In the genomic region with DNA sequence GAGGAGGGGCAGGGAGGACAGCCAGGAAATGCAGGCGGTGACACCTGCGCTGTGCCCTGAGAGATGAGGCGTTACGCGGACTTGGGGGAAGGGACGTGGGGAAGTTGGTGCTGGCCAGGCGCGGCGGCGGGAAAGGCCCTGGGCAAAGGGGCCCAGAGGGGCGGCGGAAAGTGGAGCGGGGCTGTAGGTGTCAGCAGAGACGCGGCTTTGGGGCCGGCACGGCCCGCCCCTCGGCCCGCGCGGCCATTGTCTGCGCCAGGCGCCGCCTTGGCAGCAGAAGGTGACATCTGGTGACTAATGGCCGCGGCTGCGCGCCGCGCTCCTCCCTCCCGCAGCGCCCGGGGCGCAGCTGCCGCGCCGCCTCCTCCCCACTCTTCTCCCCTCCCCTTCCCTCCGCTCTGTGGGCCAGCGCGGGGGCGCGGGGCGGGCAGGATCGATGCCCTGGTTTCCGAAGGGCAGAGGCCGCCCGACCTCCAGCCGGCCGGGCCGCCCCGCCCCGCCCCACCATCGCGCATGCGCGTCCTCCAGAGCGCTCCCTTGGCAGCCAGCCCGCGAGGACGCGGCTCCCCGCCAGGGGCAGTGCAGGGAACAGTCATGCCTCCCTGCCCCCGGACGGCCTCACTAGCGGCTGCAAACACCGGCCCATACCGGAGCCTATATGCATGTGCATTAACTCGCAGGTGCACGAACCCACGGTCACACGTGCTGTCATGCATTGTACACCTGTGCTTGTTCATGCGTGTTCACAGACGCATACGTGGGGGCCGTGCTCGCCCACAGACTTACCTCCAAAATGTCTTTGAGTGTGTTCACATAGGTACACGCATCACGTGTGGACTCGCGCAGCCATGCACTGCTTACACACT, we compare ENCODE assay signal across 1 cellular context.
TF ChIP-seq lines count a peak whose summit lies in the region.

No MANE protein-coding gene starts in this region.

TF ChIP-seq in GM12878, 131 proteins besides CTCF, POLR2A, EP300 and RAD21 (continued from another document and continues in another):
- peak; percentile 44 for TF ChIP-seq KLF5 (IDR thresholded peaks at IDR 0.05; ENCODE audit: partially characterized antibody)
- TF ChIP-seq BHLHE40 (IDR thresholded peaks at IDR 0.05; ENCODE audit: borderline replicate concordance in 1 of 2, low read depth in 2 of 2, low read length in 1 of 2) = peak; percentile 22 to 80; a peak in 3 of 4 replicates
- no peak for TF ChIP-seq FOS (IDR thresholded peaks at IDR 0.05; ENCODE audit: borderline replicate concordance, extremely low read depth, insufficient read length)
- no peak; the same call in 1 of the 2 replicates for TF ChIP-seq ZSCAN29 (IDR thresholded peaks at IDR 0.05)
- peak; percentile 96 for TF ChIP-seq GATAD2B (conservative IDR thresholded peaks at IDR 0.05; ENCODE audit: low read depth)
- TF ChIP-seq SUPT20H (IDR thresholded peaks at IDR 0.05; ENCODE audit: borderline replicate concordance, control insufficient read depth, low read depth, low read length) = no peak
- peak; percentile 7; the same call in 1 of the 2 replicates for TF ChIP-seq SMC3 (IDR thresholded peaks at IDR 0.05; ENCODE audit: borderline replicate concordance, low read length)
- TF ChIP-seq ZNF622 (IDR thresholded peaks at IDR 0.05) = no peak
- TF ChIP-seq NR2F1 (conservative IDR thresholded peaks at IDR 0.05) = peak; percentile 90
- no peak for TF ChIP-seq SMARCA5 (IDR thresholded peaks at IDR 0.05)
- no peak for TF ChIP-seq CHD1 (IDR thresholded peaks at IDR 0.05; ENCODE audit: low read depth, low read length)
- no peak for TF ChIP-seq SMAD1 (IDR thresholded peaks at IDR 0.05; ENCODE audit: low read depth, partially characterized antibody)
- TF ChIP-seq, protein P1, sequence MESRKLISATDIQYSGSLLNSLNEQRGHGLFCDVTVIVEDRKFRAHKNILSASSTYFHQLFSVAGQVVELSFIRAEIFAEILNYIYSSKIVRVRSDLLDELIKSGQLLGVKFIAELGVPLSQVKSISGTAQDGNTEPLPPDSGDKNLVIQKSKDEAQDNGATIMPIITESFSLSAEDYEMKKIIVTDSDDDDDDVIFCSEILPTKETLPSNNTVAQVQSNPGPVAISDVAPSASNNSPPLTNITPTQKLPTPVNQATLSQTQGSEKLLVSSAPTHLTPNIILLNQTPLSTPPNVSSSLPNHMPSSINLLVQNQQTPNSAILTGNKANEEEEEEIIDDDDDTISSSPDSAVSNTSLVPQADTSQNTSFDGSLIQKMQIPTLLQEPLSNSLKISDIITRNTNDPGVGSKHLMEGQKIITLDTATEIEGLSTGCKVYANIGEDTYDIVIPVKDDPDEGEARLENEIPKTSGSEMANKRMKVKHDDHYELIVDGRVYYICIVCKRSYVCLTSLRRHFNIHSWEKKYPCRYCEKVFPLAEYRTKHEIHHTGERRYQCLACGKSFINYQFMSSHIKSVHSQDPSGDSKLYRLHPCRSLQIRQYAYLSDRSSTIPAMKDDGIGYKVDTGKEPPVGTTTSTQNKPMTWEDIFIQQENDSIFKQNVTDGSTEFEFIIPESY (IDR thresholded peaks at IDR 0.05) = no peak
- no peak for TF ChIP-seq STAT3 (IDR thresholded peaks at IDR 0.05; ENCODE audit: low read depth, low read length)
- TF ChIP-seq PAX8 (IDR thresholded peaks at IDR 0.05) = no peak
- TF ChIP-seq, protein P2, sequence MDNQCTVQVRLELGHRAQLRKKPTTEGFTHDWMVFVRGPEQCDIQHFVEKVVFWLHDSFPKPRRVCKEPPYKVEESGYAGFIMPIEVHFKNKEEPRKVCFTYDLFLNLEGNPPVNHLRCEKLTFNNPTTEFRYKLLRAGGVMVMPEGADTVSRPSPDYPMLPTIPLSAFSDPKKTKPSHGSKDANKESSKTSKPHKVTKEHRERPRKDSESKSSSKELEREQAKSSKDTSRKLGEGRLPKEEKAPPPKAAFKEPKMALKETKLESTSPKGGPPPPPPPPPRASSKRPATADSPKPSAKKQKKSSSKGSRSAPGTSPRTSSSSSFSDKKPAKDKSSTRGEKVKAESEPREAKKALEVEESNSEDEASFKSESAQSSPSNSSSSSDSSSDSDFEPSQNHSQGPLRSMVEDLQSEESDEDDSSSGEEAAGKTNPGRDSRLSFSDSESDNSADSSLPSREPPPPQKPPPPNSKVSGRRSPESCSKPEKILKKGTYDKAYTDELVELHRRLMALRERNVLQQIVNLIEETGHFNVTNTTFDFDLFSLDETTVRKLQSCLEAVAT (IDR thresholded peaks at IDR 0.05) = no peak
- no peak; the same call in 1 of the 2 replicates for TF ChIP-seq IRF4 (IDR thresholded peaks at IDR 0.05; ENCODE audit: low read depth, low read length)
- TF ChIP-seq CBX5 (IDR thresholded peaks at IDR 0.05; ENCODE audit: low read depth) = no peak; the same call in 1 of the 2 replicates
- TF ChIP-seq, protein P3, sequence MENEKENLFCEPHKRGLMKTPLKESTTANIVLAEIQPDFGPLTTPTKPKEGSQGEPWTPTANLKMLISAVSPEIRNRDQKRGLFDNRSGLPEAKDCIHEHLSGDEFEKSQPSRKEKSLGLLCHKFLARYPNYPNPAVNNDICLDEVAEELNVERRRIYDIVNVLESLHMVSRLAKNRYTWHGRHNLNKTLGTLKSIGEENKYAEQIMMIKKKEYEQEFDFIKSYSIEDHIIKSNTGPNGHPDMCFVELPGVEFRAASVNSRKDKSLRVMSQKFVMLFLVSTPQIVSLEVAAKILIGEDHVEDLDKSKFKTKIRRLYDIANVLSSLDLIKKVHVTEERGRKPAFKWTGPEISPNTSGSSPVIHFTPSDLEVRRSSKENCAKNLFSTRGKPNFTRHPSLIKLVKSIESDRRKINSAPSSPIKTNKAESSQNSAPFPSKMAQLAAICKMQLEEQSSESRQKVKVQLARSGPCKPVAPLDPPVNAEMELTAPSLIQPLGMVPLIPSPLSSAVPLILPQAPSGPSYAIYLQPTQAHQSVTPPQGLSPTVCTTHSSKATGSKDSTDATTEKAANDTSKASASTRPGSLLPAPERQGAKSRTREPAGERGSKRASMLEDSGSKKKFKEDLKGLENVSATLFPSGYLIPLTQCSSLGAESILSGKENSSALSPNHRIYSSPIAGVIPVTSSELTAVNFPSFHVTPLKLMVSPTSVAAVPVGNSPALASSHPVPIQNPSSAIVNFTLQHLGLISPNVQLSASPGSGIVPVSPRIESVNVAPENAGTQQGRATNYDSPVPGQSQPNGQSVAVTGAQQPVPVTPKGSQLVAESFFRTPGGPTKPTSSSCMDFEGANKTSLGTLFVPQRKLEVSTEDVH (IDR thresholded peaks at IDR 0.05; ENCODE audit: low read depth, partially characterized antibody) = no peak
- no peak for TF ChIP-seq CBX3 (IDR thresholded peaks at IDR 0.05; ENCODE audit: borderline replicate concordance, low read depth)
- TF ChIP-seq GABPA (IDR thresholded peaks at IDR 0.05; ENCODE audit: low read depth) = no peak
- TF ChIP-seq, protein P4, sequence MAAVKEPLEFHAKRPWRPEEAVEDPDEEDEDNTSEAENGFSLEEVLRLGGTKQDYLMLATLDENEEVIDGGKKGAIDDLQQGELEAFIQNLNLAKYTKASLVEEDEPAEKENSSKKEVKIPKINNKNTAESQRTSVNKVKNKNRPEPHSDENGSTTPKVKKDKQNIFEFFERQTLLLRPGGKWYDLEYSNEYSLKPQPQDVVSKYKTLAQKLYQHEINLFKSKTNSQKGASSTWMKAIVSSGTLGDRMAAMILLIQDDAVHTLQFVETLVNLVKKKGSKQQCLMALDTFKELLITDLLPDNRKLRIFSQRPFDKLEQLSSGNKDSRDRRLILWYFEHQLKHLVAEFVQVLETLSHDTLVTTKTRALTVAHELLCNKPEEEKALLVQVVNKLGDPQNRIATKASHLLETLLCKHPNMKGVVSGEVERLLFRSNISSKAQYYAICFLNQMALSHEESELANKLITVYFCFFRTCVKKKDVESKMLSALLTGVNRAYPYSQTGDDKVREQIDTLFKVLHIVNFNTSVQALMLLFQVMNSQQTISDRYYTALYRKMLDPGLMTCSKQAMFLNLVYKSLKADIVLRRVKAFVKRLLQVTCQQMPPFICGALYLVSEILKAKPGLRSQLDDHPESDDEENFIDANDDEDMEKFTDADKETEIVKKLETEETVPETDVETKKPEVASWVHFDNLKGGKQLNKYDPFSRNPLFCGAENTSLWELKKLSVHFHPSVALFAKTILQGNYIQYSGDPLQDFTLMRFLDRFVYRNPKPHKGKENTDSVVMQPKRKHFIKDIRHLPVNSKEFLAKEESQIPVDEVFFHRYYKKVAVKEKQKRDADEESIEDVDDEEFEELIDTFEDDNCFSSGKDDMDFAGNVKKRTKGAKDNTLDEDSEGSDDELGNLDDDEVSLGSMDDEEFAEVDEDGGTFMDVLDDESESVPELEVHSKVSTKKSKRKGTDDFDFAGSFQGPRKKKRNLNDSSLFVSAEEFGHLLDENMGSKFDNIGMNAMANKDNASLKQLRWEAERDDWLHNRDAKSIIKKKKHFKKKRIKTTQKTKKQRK (IDR thresholded peaks at IDR 0.05; ENCODE audit: low read depth, low read length) = no peak
- TF ChIP-seq NR2C2 (IDR thresholded peaks at IDR 0.05; ENCODE audit: borderline replicate concordance, control insufficient read depth, insufficient read length, low read depth) = no peak
- no peak for TF ChIP-seq TCF7 (IDR thresholded peaks at IDR 0.05; ENCODE audit: borderline replicate concordance)
- no peak for TF ChIP-seq ZZZ3 (IDR thresholded peaks at IDR 0.05; ENCODE audit: control insufficient read depth, insufficient read length, low read depth)
- TF ChIP-seq RB1 (IDR thresholded peaks at IDR 0.05; ENCODE audit: borderline replicate concordance) = peak; percentile 71; the same call in 1 of the 2 replicates
- TF ChIP-seq CREB1 (IDR thresholded peaks at IDR 0.05; ENCODE audit: low read depth) = no peak; the same call in 1 of the 2 replicates
- TF ChIP-seq, protein P5, sequence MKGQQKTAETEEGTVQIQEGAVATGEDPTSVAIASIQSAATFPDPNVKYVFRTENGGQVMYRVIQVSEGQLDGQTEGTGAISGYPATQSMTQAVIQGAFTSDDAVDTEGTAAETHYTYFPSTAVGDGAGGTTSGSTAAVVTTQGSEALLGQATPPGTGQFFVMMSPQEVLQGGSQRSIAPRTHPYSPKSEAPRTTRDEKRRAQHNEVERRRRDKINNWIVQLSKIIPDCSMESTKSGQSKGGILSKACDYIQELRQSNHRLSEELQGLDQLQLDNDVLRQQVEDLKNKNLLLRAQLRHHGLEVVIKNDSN (IDR thresholded peaks at IDR 0.05; ENCODE audit: borderline replicate concordance, extremely low read length, insufficient read depth, low read depth, low read length) = no peak
- 0 out of 2 replicates have a peak, but pooled peaks have one; percentile 2 for TF ChIP-seq JUND (IDR thresholded peaks at IDR 0.05; ENCODE audit: low read depth, low read length)
- TF ChIP-seq TCF3 (IDR thresholded peaks at IDR 0.05; ENCODE audit: borderline replicate concordance, insufficient read depth, low read depth, low read length) = peak; percentile 64
- TF ChIP-seq MEF2A (IDR thresholded peaks at IDR 0.05; ENCODE audit: insufficient read depth, low read depth, low read length) = no peak
- peak; percentile 41 for TF ChIP-seq RELA (IDR thresholded peaks at IDR 0.05; ENCODE audit: borderline replicate concordance, partially characterized antibody)
- TF ChIP-seq, protein P6, sequence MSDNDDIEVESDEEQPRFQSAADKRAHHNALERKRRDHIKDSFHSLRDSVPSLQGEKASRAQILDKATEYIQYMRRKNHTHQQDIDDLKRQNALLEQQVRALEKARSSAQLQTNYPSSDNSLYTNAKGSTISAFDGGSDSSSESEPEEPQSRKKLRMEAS (IDR thresholded peaks at IDR 0.05; ENCODE audit: low read depth, low read length) = peak; percentile 20; the same call in 1 of the 2 replicates
- TF ChIP-seq TARDBP (IDR thresholded peaks at IDR 0.05; ENCODE audit: borderline replicate concordance) = no peak
- TF ChIP-seq STAT1 (conservative IDR thresholded peaks at IDR 0.05) = no peak
- no peak for TF ChIP-seq ZNF274 (IDR thresholded peaks at IDR 0.05; ENCODE audit: insufficient read depth, insufficient read length)
- TF ChIP-seq FOXM1 (IDR thresholded peaks at IDR 0.05; ENCODE audit: low read depth, low read length) = no peak
- peak; percentile 42; the same call in 1 of the 2 replicates for TF ChIP-seq BACH1 (IDR thresholded peaks at IDR 0.05; ENCODE audit: borderline replicate concordance)
- TF ChIP-seq POLR2AphosphoS5 (IDR thresholded peaks at IDR 0.05; ENCODE audit: low read length) = peak; percentile 77; the same call in 1 of the 2 replicates
- peak; percentile 51 for TF ChIP-seq MYC (IDR thresholded peaks at IDR 0.05; ENCODE audit: insufficient read depth, insufficient read length, insufficient replicate concordance, low read length, severe bottlenecking)
- TF ChIP-seq, protein P7, sequence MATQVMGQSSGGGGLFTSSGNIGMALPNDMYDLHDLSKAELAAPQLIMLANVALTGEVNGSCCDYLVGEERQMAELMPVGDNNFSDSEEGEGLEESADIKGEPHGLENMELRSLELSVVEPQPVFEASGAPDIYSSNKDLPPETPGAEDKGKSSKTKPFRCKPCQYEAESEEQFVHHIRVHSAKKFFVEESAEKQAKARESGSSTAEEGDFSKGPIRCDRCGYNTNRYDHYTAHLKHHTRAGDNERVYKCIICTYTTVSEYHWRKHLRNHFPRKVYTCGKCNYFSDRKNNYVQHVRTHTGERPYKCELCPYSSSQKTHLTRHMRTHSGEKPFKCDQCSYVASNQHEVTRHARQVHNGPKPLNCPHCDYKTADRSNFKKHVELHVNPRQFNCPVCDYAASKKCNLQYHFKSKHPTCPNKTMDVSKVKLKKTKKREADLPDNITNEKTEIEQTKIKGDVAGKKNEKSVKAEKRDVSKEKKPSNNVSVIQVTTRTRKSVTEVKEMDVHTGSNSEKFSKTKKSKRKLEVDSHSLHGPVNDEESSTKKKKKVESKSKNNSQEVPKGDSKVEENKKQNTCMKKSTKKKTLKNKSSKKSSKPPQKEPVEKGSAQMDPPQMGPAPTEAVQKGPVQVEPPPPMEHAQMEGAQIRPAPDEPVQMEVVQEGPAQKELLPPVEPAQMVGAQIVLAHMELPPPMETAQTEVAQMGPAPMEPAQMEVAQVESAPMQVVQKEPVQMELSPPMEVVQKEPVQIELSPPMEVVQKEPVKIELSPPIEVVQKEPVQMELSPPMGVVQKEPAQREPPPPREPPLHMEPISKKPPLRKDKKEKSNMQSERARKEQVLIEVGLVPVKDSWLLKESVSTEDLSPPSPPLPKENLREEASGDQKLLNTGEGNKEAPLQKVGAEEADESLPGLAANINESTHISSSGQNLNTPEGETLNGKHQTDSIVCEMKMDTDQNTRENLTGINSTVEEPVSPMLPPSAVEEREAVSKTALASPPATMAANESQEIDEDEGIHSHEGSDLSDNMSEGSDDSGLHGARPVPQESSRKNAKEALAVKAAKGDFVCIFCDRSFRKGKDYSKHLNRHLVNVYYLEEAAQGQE (IDR thresholded peaks at IDR 0.05; ENCODE audit: low read depth, low read length) = no peak
- TF ChIP-seq NFXL1 (IDR thresholded peaks at IDR 0.05; ENCODE audit: borderline replicate concordance) = no peak
